Comparison of ENCODE assay signal across 14 cellular contexts in the genomic region with DNA sequence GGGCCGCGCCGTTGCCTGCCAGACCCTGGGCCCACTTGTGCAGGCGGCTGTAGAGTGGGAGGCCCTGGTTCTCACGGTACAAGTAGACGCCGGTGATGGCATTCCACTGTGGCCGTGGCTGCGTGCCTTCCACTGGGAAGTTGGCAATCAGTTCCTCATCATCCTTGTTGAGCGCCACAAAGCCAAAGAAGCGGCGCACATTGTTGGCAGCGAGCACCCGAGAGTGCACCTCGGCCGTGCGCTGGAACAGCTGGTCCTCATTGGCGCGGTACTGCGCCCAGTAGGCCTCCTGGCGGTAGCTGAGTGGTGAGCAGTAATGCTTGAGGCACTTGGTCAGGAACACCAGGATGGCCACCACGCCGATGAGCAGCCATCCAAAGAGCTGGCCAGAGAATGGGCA. TPM values are rescaled to one million over a fixed set of nuclear protein-coding genes. Genes with fewer than 3 reads are reported as not detected.
DNase-seq lines count a peak whose midpoint lies in the region; ATAC-seq and TF ChIP-seq lines count a peak whose summit lies in the region.
"Had no signal": no experiment of that assay in that cellular context is flagged by ENCODE, and none has a peak within 500 bp of the region (broad histone marks: within the 10 kb centered on the region; RNA-seq: fewer than 3 reads in every experiment).

No MANE protein-coding gene starts in this region.

- intact Hi-C loops in CD4-positive, alpha-beta T cell (cut with DNase I, micrococcal nuclease) = loop anchor here in 1 of 2 experiments (5.0 kb wide), 1 partner anchor 35 kb away; no protein-coding TSS in a partner anchor
- intact Hi-C loops in gastrocnemius medialis (cut with DNase I; ENCODE audit: low total_unique reads) = no loop called here

- H3K27me3 ChIP-seq in CD4-positive, alpha-beta T cell (ENCODE audit: control insufficient read depth, insufficient read depth, low read length) = no peaks in the 10 kb centered on the region
- peaks cover 0 to 6% (median 0%) of the 10 kb centered on the region in 3 donors for H3K27me3 ChIP-seq in gastrocnemius medialis

- H3K4me1 ChIP-seq in gastrocnemius medialis = peaks cover 34 to 37% of the 10 kb centered on the region in 2 donors

- no peak for ATAC-seq in CD4-positive, alpha-beta T cell (ENCODE audit: poor library complexity)
- no peak for ATAC-seq in activated naive CD8-positive, alpha-beta T cell treated with anti-CD3 and anti-CD28 coated beads, Interleukin-2, amount 50 U/mL, for 24 hours
- ATAC-seq in gastrocnemius medialis (no peak), GM18861 (IDR thresholded peaks at IDR 0.05; ENCODE audit: unreplicated experiment) (no peak)
- ATAC-seq: WTC11 had no signal

- H3K27ac ChIP-seq in CD4-positive, alpha-beta T cell (ENCODE audit: low read depth, low read length) = no peak overlapping the region
- H3K27ac ChIP-seq in gastrocnemius medialis = peak overlapping the region; percentile 62 to 88 (median 83)

- H3K9me3 ChIP-seq in CD4-positive, alpha-beta T cell (ENCODE audit: control insufficient read depth, low read length) = no peaks in the 10 kb centered on the region
- H3K9me3 ChIP-seq in gastrocnemius medialis = no peaks in the 10 kb centered on the region

- H3K36me3 ChIP-seq in gastrocnemius medialis = peaks cover 0 to 74% of the 10 kb centered on the region in 2 donors

- in situ Hi-C loops in gastrocnemius medialis (cut with MboI; ENCODE audit: low sequenced_read_pairs in 4 of 4) = no loop called here

- no peak for DNase-seq in CD4-positive, alpha-beta T cell
- DNase-seq in activated naive CD8-positive, alpha-beta T cell treated with anti-CD3 and anti-CD28 coated beads, Interleukin-2, amount 50 U/mL, for 24 hours = no peak
- DNase-seq in gastrocnemius medialis = no peak
- no peak for DNase-seq in GOT3 (lab: John Stamatoyannopoulos, UW)
- no peak for DNase-seq in activated CD8-positive, alpha-beta memory T cell treated with anti-CD3 and anti-CD28 coated beads for 24 hours
- DNase-seq: activated T-cell treated with anti-CD3 and anti-CD28 coated beads for 4 hours; aorta; C1 segment of cervical spinal cord; NCI-H1048; stimulated activated CD4-positive, alpha-beta T cell treated with anti-CD3 and anti-CD28 coated beads, Interleukin-2, amount 100 ng/mL, for 24 hours had no signal

- no peak for TF ChIP-seq CTCF in CD4-positive, alpha-beta T cell (IDR thresholded peaks at IDR 0.05)
- no peak for TF ChIP-seq CTCF in gastrocnemius medialis (IDR thresholded peaks at IDR 0.05 in 4 of 5, conservative IDR thresholded peaks at IDR 0.05 in 1 of 5)

- H3K4me1 Mint-ChIP-seq in CD4-positive, alpha-beta T cell (ENCODE audit: low read depth) = peaks cover 29% of the 10 kb centered on the region
- H3K4me1 Mint-ChIP-seq in activated naive CD8-positive, alpha-beta T cell treated with anti-CD3 and anti-CD28 coated beads, Interleukin-2, amount 50 U/mL, for 24 hours = peaks cover 28% of the 10 kb centered on the region

- H3K9me3 Mint-ChIP-seq in CD4-positive, alpha-beta T cell = no peaks in the 10 kb centered on the region
- H3K9me3 Mint-ChIP-seq in activated naive CD8-positive, alpha-beta T cell treated with anti-CD3 and anti-CD28 coated beads, Interleukin-2, amount 50 U/mL, for 24 hours = no peaks in the 10 kb centered on the region
- H3K9me3 Mint-ChIP-seq: WTC11 had no signal

- POLR2A ChIA-PET in CD4-positive, alpha-beta T cell (lab: Charles Lee) = no interaction called here

- H3K27ac Mint-ChIP-seq in CD4-positive, alpha-beta T cell = peak overlapping the region; percentile 18
- H3K27ac Mint-ChIP-seq in activated naive CD8-positive, alpha-beta T cell treated with anti-CD3 and anti-CD28 coated beads, Interleukin-2, amount 50 U/mL, for 24 hours = peak overlapping the region; percentile 40
- H3K27ac Mint-ChIP-seq: WTC11 had no signal

- H3K4me3 Mint-ChIP-seq in CD4-positive, alpha-beta T cell = no peak overlapping the region
- H3K4me3 Mint-ChIP-seq in activated naive CD8-positive, alpha-beta T cell treated with anti-CD3 and anti-CD28 coated beads, Interleukin-2, amount 50 U/mL, for 24 hours = no peak overlapping the region
- H3K4me3 Mint-ChIP-seq: WTC11 had no signal

- H3K4me3 ChIP-seq in gastrocnemius medialis = no peak overlapping the region

- peaks cover 86% of the 10 kb centered on the region for H3K36me3 Mint-ChIP-seq in CD4-positive, alpha-beta T cell (ENCODE audit: low read depth)
- peaks cover 43% of the 10 kb centered on the region for H3K36me3 Mint-ChIP-seq in activated naive CD8-positive, alpha-beta T cell treated with anti-CD3 and anti-CD28 coated beads, Interleukin-2, amount 50 U/mL, for 24 hours (ENCODE audit: low read depth)

- H3K27me3 Mint-ChIP-seq in CD4-positive, alpha-beta T cell = no peaks in the 10 kb centered on the region
- no peaks in the 10 kb centered on the region for H3K27me3 Mint-ChIP-seq in activated naive CD8-positive, alpha-beta T cell treated with anti-CD3 and anti-CD28 coated beads, Interleukin-2, amount 50 U/mL, for 24 hours

- TF ChIP-seq POLR2A in gastrocnemius medialis (IDR thresholded peaks at IDR 0.05) = no peak

- CTCF ChIA-PET in CD4-positive, alpha-beta T cell (lab: Charles Lee) = no interaction called here

RNA-seq across cellular contexts. Expression of gene CALHM2, which starts 5.0 kb away (rescaled TPM):
- 1 to 10 TPM; 3.1 to 4.0 TPM for total RNA-seq in CD4-positive, alpha-beta T cell
- 10 to 100 TPM in 3 of 4 donors, 1 to 10 TPM in 1; 8.9 to 19.8 (median 16.9) TPM for total RNA-seq in gastrocnemius medialis

RNA-seq across cellular contexts. Expression of gene CALHM1, which starts 11.5 kb away (rescaled TPM):
- not detected for total RNA-seq in CD4-positive, alpha-beta T cell
- total RNA-seq in gastrocnemius medialis = not detected
- total RNA-seq: aorta, dermis microvascular lymphatic vessel endothelial cell, mononuclear cell had no signal

RNA-seq across cellular contexts. Expression of gene CALHM3, which starts 31.9 kb away (rescaled TPM):
- total RNA-seq in CD4-positive, alpha-beta T cell = not detected
- total RNA-seq in gastrocnemius medialis = not detected
- total RNA-seq: aorta, dermis microvascular lymphatic vessel endothelial cell, mononuclear cell had no signal

RNA-seq across cellular contexts. Expression of gene NEURL1, which starts 46.3 kb away (rescaled TPM):
- total RNA-seq in CD4-positive, alpha-beta T cell = 1 to 10 TPM in 1 of 2 experiments, under 1 TPM in 1; 0.85 to 1.1 TPM
- 100 to 1,000 TPM in 2 of 4 donors, 10 to 100 TPM in 2; 67.6 to 147 (median 110) TPM for total RNA-seq in gastrocnemius medialis

RNA-seq across cellular contexts. Expression of gene PDCD11, which starts 50.8 kb away (rescaled TPM):
- 10 to 100 TPM; 13.3 to 16.4 TPM for total RNA-seq in CD4-positive, alpha-beta T cell
- total RNA-seq in gastrocnemius medialis = 10 to 100 TPM; 16.7 to 22.7 (median 19.5) TPM
